In genomic region chr4:98712607-98713006, GRCh38 we compare ENCODE assay signal across 2 cellular contexts.
TF ChIP-seq lines count a peak whose summit lies in the region.

No MANE protein-coding gene starts in this region.

TF ChIP-seq in SK-N-SH, 30 proteins besides CTCF, POLR2A, EP300 and RAD21 (continued from another document and continues in another):
- TF ChIP-seq YY1 (IDR thresholded peaks at IDR 0.05; ENCODE audit: low read depth) (no peak), RXRA (IDR thresholded peaks at IDR 0.05; ENCODE audit: borderline replicate concordance, low read depth) (peak; percentile 22; the same call in 1 of the 2 replicates), JUND (IDR thresholded peaks at IDR 0.05) (peak; percentile 49), ZBTB33 (IDR thresholded peaks at IDR 0.05; ENCODE audit: borderline replicate concordance, low read depth) (no peak), USF1 (IDR thresholded peaks at IDR 0.05; ENCODE audit: borderline replicate concordance, low read depth) (no peak), RCOR1 (IDR thresholded peaks at IDR 0.05; ENCODE audit: low read length) (peak; percentile 44; the same call in 1 of the 2 replicates), MAX (IDR thresholded peaks at IDR 0.05; ENCODE audit: low read depth) (no peak), NFIC (IDR thresholded peaks at IDR 0.05; ENCODE audit: borderline replicate concordance) (peak; percentile 62; the same call in 1 of the 2 replicates), POLR2AphosphoS5 (IDR thresholded peaks at IDR 0.05; ENCODE audit: low read depth, low read length) (peak; percentile 77; the same call in 1 of the 2 replicates), TCF12 (IDR thresholded peaks at IDR 0.05) (peak; percentile 97), TAF1 (IDR thresholded peaks at IDR 0.05; ENCODE audit: borderline replicate concordance, low read depth, low read length) (no peak), CHD2 (IDR thresholded peaks at IDR 0.05; ENCODE audit: low read length, partially characterized antibody) (peak; percentile 23), ELF1 (IDR thresholded peaks at IDR 0.05) (no peak), NRF1 (IDR thresholded peaks at IDR 0.05; ENCODE audit: low read depth, low read length) (no peak), SMC3 (IDR thresholded peaks at IDR 0.05; ENCODE audit: low read depth, low read length) (no peak), MEF2A (IDR thresholded peaks at IDR 0.05; ENCODE audit: borderline replicate concordance, low read depth) (peak; percentile 16; the same call in 1 of the 2 replicates), TEAD4 (IDR thresholded peaks at IDR 0.05; ENCODE audit: borderline replicate concordance, insufficient read depth) (0 out of 2 replicates have a peak, but pooled peaks have one; percentile 36), GABPA (IDR thresholded peaks at IDR 0.05; ENCODE audit: low read depth) (no peak), SIN3A (IDR thresholded peaks at IDR 0.05; ENCODE audit: borderline replicate concordance, low read depth, low read length) (no peak), MXI1 (IDR thresholded peaks at IDR 0.05; ENCODE audit: low read depth, low read length) (no peak), EZH2phosphoT487 (IDR thresholded peaks at IDR 0.05; ENCODE audit: borderline replicate concordance, low read depth) (no peak), FOXJ3 (CRISPR knock-in tag; IDR thresholded peaks at IDR 0.05) (no peak), USF2 (IDR thresholded peaks at IDR 0.05; ENCODE audit: borderline replicate concordance, low read depth, low read length) (no peak), RFX5 (IDR thresholded peaks at IDR 0.05; ENCODE audit: low read length) (no peak), PBX3 (IDR thresholded peaks at IDR 0.05) (peak; percentile 93), IRF3 (IDR thresholded peaks at IDR 0.05; ENCODE audit: low read depth, low read length) (no peak)

TF ChIP-seq in SK-N-SH treated with all-trans-retinoic acid at 6 μM for 48 hours, 23 proteins besides CTCF, POLR2A, EP300 and RAD21 (continued from another document):
- TF ChIP-seq CSRNP3 (CRISPR knock-in tag; IDR thresholded peaks at IDR 0.05) = no peak
- peak; percentile 94 for TF ChIP-seq ISL1 (CRISPR knock-in tag; IDR thresholded peaks at IDR 0.05)
- no peak for TF ChIP-seq ESRRG (CRISPR knock-in tag; IDR thresholded peaks at IDR 0.05)
- TF ChIP-seq RARB (CRISPR knock-in tag; IDR thresholded peaks at IDR 0.05) = no peak
- TF ChIP-seq OSR1 (CRISPR knock-in tag; IDR thresholded peaks at IDR 0.05) = no peak
- no peak for TF ChIP-seq PATZ1 (CRISPR knock-in tag; IDR thresholded peaks at IDR 0.05; ENCODE audit: borderline replicate concordance)
- no peak for TF ChIP-seq ARNTL (CRISPR knock-in tag; IDR thresholded peaks at IDR 0.05; ENCODE audit: borderline replicate concordance, low read depth)
- TF ChIP-seq ZNF70 (CRISPR knock-in tag; IDR thresholded peaks at IDR 0.05) = no peak
- peak; percentile 85 for TF ChIP-seq TOX (CRISPR knock-in tag; IDR thresholded peaks at IDR 0.05; ENCODE audit: borderline replicate concordance)
- no peak for TF ChIP-seq CREB5 (CRISPR knock-in tag; IDR thresholded peaks at IDR 0.05; ENCODE audit: low read depth)
- TF ChIP-seq ZNF8 (CRISPR knock-in tag; IDR thresholded peaks at IDR 0.05) = no peak
- 0 out of 2 replicates have a peak, but pooled peaks have one; percentile 72 for TF ChIP-seq POU6F1 (CRISPR knock-in tag; IDR thresholded peaks at IDR 0.05; ENCODE audit: borderline replicate concordance, low read depth)
